In the genomic region with DNA sequence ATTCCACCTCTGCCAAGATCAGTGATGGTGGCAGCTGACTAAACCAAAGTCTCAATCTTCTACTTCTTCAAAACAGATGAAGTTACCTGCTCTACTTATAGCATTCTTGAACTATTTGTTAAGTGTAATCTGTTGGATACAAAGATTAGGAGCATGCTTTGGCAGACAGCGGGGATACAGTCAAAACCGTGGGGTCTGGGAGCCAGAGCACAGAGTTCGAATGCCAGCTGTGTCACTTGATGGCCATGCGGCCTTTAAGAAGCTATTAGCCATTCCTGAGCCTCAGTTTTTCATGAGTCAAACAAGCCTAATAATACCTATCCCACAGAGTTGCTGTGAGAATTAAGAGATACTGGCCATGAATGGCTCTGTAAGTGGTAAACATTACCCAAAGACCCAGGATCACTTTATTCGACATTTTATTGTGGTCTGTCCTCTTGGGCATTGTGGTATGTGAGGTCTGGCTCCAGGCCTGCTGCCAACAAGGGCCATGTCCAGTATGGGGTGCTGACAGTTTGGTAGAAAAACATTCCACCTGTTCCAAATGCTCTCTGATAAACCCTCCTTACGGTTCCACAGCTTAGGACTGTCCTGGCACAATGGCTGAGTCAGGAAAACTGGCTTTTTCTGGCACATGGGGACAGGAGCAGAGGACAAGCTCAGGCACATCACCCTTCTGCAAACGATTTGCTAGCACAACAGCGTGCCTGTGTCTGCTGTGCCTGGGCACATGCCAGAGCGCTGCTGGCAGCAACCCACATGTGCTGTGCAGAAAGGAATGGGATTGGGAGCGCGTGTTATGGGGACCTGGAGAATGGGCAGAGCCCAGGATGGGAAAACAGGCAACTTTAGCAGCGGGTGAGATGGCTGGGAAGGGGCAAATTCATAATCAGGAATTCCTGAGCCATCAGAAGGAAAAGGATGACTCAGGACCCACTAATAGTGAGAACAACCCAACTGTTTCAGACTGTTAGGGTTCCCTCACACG, we compare ENCODE assay signal across 9 cellular contexts. TPM values are rescaled to one million over a fixed set of nuclear protein-coding genes. Genes with fewer than 3 reads are reported as not detected.
A peak's percentile ranks its signal among the peaks of the same experiment; 100 is the strongest.
DNase-seq lines count a peak whose midpoint lies in the region; ATAC-seq and TF ChIP-seq lines count a peak whose summit lies in the region.
"Had no signal": no experiment of that assay in that cellular context is flagged by ENCODE, and none has a peak within 500 bp of the region (broad histone marks: within the 10 kb centered on the region; RNA-seq: fewer than 3 reads in every experiment).

No MANE protein-coding gene starts in this region.

- H3K4me2 ChIP-seq in osteoblast (ENCODE audit: insufficient read depth, low read length), result peak overlapping the region; percentile 24

- H3K27ac ChIP-seq in osteoblast (ENCODE audit: low read depth, low read length), result peak overlapping the region; percentile 96

- intact Hi-C loops in Calu3 (cut with micrococcal nuclease; ENCODE audit: unreplicated experiment), result no loop called here

- no peak overlapping the region for H2AFZ ChIP-seq in osteoblast (ENCODE audit: low read length)

- H3K36me3 ChIP-seq in osteoblast (ENCODE audit: insufficient read depth, low read length), result peaks cover 2% of the 10 kb centered on the region

- H3K4me1 ChIP-seq in osteoblast (ENCODE audit: insufficient read depth, low read length), result peaks cover 89% of the 10 kb centered on the region

- CTCF ChIA-PET in Calu3 (lab: Charles Lee), result interaction anchor here (0.5 to 3.8 kb wide), 8 partner anchors 10 to 1111 kb away, joined by 3 to 25 read pairs (median 8); a partner anchor contains a TSS

- H3K27me3 Mint-ChIP-seq in Calu3 (ENCODE audit: unreplicated experiment), result no peaks in the 10 kb centered on the region

- no peaks in the 10 kb centered on the region for H3K79me2 ChIP-seq in osteoblast (ENCODE audit: insufficient read depth, low read length)

- H3K9me3 Mint-ChIP-seq in Calu3 (ENCODE audit: low read depth, unreplicated experiment), result no peaks in the 10 kb centered on the region

- peak overlapping the region; percentile 88 for H3K27ac Mint-ChIP-seq in Calu3 (ENCODE audit: unreplicated experiment)

- H3K4me3 Mint-ChIP-seq in Calu3 (ENCODE audit: low read depth, unreplicated experiment), result peak overlapping the region; percentile 4

- TF ChIP-seq CTCF in Calu3 (IDR thresholded peaks at IDR 0.05; ENCODE audit: unreplicated experiment) (no peak), osteoblast (IDR thresholded peaks at IDR 0.05; ENCODE audit: extremely low read depth, low read depth, low read length) (no peak)

- DNase-seq in Calu3 (peak; percentile 50), NCI-H446 (lab: John Stamatoyannopoulos, UW) (peak; percentile 94 to 97), epidermal melanocyte (ENCODE audit: insufficient read length, low spot score) (peak; percentile 35), osteoblast (ENCODE audit: insufficient read length, low spot score, missing footprints) (peak; percentile 90), KG1 (lab: John Stamatoyannopoulos, UW) (no peak), OCI-M2 (lab: John Stamatoyannopoulos, UW; ENCODE audit: unreplicated experiment) (no peak)

- no peak for ATAC-seq in GM21576 (IDR thresholded peaks at IDR 0.05; ENCODE audit: unreplicated experiment)
- ATAC-seq in GM19395 (IDR thresholded peaks at IDR 0.05; ENCODE audit: unreplicated experiment), result no peak

- H3K4me1 Mint-ChIP-seq in Calu3 (ENCODE audit: low read depth, unreplicated experiment), result peaks cover 90% of the 10 kb centered on the region

- peaks cover 51% of the 10 kb centered on the region for H3K36me3 Mint-ChIP-seq in Calu3 (ENCODE audit: insufficient read depth, unreplicated experiment)

- no TSS peak for BruUV-seq in Calu3 (replicated peaks; lab: Mats Ljungman, UMichigan)

- H3K27me3 ChIP-seq in osteoblast (ENCODE audit: insufficient read depth, low read length), result no peaks in the 10 kb centered on the region

- no peak overlapping the region for H3K4me3 ChIP-seq in osteoblast (ENCODE audit: insufficient read depth, low read length)

- H3K9me3 ChIP-seq in osteoblast (ENCODE audit: low read depth, low read length), result no peaks in the 10 kb centered on the region

- H4K20me1 ChIP-seq in osteoblast (ENCODE audit: insufficient read depth, low read length), result no peaks in the 10 kb centered on the region

RNA-seq across cellular contexts. Expression of a gene that starts 15.7 kb away (rescaled TPM):
- total RNA-seq in Calu3 (2022) (0.12 TPM in 1 of 2 replicates, not detected in the other), osteoblast (not detected in 2 replicates)
- total RNA-seq: pulmonary artery endothelial cell had no signal

RNA-seq across cellular contexts. Expression of a gene that starts 23.4 kb away (rescaled TPM):
- total RNA-seq in Calu3 (2022) (271 and 317 TPM in 2 replicates), osteoblast (109 and 121 TPM in 2 replicates)

RNA-seq across cellular contexts. Expression of a gene that starts 30.0 kb away (rescaled TPM):
- total RNA-seq in Calu3 (2022), result 86.8 and 95.4 TPM in 2 replicates
- 22.1 and 30.9 TPM in 2 replicates for total RNA-seq in osteoblast

Comparison
In these comparisons a context has a peak if more than half of its experiments do, and no peak if none do; other contexts are left out.
1. DNase-seq: peak in Calu3 (single experiment), NCI-H446 (2 of 2), epidermal melanocyte (single experiment) and osteoblast (single experiment); none in KG1 (single experiment) and OCI-M2 (single experiment).